Comparison of ENCODE assay signal across 8 cellular contexts in the genomic region with DNA sequence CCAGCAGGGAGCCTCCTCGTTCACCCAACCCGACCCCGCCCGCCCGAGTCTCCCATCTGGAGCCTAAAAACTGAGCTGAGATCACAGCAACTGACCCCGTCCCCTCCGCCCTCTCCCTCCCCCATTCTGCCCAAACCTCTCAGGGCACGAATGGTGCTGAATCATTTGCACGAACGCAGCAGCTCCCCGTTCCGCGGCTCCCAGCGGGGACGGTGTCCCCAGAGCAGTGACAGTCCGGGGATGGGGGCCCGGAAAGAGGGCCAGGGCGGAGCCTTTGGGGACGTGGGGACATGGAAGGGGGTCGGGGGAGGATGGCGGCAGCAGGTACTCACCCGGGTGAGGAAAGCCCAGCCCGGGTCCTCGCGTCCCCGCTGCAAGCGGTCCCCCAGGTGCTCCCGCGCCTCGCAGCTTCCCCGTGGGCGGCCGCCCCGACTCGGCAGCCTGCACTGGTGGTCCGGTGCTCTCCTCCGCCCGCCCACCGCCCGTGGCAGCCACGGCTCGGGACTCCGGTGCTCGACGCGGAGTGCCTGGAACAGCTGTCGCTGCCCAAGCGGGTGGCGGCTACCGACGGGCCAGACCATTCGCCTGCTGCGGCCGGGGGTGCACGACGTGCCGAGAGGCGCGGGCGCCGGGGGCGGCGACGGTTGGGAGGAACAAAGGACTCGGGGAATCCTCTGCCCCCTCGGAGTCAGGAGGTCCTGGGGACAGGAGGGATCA. TPM values are rescaled to one million over a fixed set of nuclear protein-coding genes. Genes with fewer than 3 reads are reported as not detected.
DNase-seq lines count a peak whose midpoint lies in the region; ATAC-seq, FAIRE-seq and TF ChIP-seq lines count a peak whose summit lies in the region.

A gene with protein sequence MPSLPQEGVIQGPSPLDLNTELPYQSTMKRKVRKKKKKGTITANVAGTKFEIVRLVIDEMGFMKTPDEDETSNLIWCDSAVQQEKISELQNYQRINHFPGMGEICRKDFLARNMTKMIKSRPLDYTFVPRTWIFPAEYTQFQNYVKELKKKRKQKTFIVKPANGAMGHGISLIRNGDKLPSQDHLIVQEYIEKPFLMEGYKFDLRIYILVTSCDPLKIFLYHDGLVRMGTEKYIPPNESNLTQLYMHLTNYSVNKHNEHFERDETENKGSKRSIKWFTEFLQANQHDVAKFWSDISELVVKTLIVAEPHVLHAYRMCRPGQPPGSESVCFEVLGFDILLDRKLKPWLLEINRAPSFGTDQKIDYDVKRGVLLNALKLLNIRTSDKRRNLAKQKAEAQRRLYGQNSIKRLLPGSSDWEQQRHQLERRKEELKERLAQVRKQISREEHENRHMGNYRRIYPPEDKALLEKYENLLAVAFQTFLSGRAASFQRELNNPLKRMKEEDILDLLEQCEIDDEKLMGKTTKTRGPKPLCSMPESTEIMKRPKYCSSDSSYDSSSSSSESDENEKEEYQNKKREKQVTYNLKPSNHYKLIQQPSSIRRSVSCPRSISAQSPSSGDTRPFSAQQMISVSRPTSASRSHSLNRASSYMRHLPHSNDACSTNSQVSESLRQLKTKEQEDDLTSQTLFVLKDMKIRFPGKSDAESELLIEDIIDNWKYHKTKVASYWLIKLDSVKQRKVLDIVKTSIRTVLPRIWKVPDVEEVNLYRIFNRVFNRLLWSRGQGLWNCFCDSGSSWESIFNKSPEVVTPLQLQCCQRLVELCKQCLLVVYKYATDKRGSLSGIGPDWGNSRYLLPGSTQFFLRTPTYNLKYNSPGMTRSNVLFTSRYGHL (minus strand): TSS at position 534 of the 717 bp plus-strand sequence. CDS start 46,921 bp downstream, outside the sequence.

- H3K27ac ChIP-seq in neural cell (ENCODE audit: low read length) = peak within 1 kb of the TSS; percentile 88
- H3K27ac ChIP-seq in stomach smooth muscle (ENCODE audit: low read length) = peak within 1 kb of the TSS; percentile 77

- peaks cover 54% of the 10 kb centered on the region for H3K27me3 Mint-ChIP-seq in activated T-helper 17 cell treated with anti-CD3 and anti-CD28 coated beads, Interleukin-2, amount 50 U/mL, for 72 hours

- FAIRE-seq in HTR-8/SVneo (lab: Jason Lieb, UNC) = peak; percentile 81

- DNase-seq in COLO829 (ENCODE audit: low spot score) = peak; percentile 22
- peak; percentile 30 for DNase-seq in HTR-8/SVneo (ENCODE audit: insufficient read length, low spot score)
- peak; percentile 91 for DNase-seq in OCI-M1 (lab: John Stamatoyannopoulos, UW)
- peak; percentile 10 for DNase-seq in fibroblast of villous mesenchyme (ENCODE audit: low read depth)

- H3K36me3 ChIP-seq in neural cell (ENCODE audit: insufficient read depth, low read length) (no peaks in the 10 kb centered on the region), stomach smooth muscle (ENCODE audit: control insufficient read depth in 2 of 2, insufficient read depth in 2 of 2, low read length in 2 of 2) (no peaks in the 10 kb centered on the region)

- H3K9me3 Mint-ChIP-seq in activated T-helper 17 cell treated with anti-CD3 and anti-CD28 coated beads, Interleukin-2, amount 50 U/mL, for 72 hours = no peaks in the 10 kb centered on the region

- H3K27me3 ChIP-seq in neural cell (ENCODE audit: insufficient read depth, low read depth, low read length) (no peaks in the 10 kb centered on the region), stomach smooth muscle (ENCODE audit: control insufficient read depth in 1 of 2, insufficient read depth in 2 of 2, low read length in 2 of 2) (no peaks in the 10 kb centered on the region)

- H2AFZ ChIP-seq in neural cell (ENCODE audit: low read depth, low read length) = peak within 1 kb of the TSS; percentile 86

- peak within 1 kb of the TSS; percentile 67 for H3K27ac Mint-ChIP-seq in activated T-helper 17 cell treated with anti-CD3 and anti-CD28 coated beads, Interleukin-2, amount 50 U/mL, for 72 hours

- peaks cover 52% of the 10 kb centered on the region for H3K79me2 ChIP-seq in neural cell (replicated peaks; ENCODE audit: insufficient read depth, low read length)

- TF ChIP-seq CTCF in fibroblast of villous mesenchyme (IDR thresholded peaks at IDR 0.05; ENCODE audit: insufficient read depth, low read depth, low read length) (no peak), neural cell (IDR thresholded peaks at IDR 0.05; ENCODE audit: poor library complexity, severe bottlenecking) (peak; percentile 43)

- peak within 1 kb of the TSS; percentile 85 for H3K4me3 Mint-ChIP-seq in activated T-helper 17 cell treated with anti-CD3 and anti-CD28 coated beads, Interleukin-2, amount 50 U/mL, for 72 hours

- H3K9me3 ChIP-seq in neural cell (ENCODE audit: low read length) (no peaks in the 10 kb centered on the region), stomach smooth muscle (ENCODE audit: control insufficient read depth in 2 of 2, low read length in 2 of 2) (no peaks in the 10 kb centered on the region)

- H3K4me1 Mint-ChIP-seq in activated T-helper 17 cell treated with anti-CD3 and anti-CD28 coated beads, Interleukin-2, amount 50 U/mL, for 72 hours = peaks cover 4% of the 10 kb centered on the region

- H3K4me3 ChIP-seq in fibroblast of villous mesenchyme (ENCODE audit: low read depth, low read length) (peak within 1 kb of the TSS; percentile 74), neural cell (ENCODE audit: low read length) (peak within 1 kb of the TSS; percentile 88), stomach smooth muscle (ENCODE audit: low read length in 2 of 2) (peak within 1 kb of the TSS; percentile 82 to 91)

- peak within 1 kb of the TSS; percentile 69 for H3K4me2 ChIP-seq in neural cell (ENCODE audit: low read length)

- no peaks in the 10 kb centered on the region for H3F3A ChIP-seq in neural cell (ENCODE audit: insufficient read depth, low read length, poor library complexity, severe bottlenecking)

- no peaks in the 10 kb centered on the region for H3K36me3 Mint-ChIP-seq in activated T-helper 17 cell treated with anti-CD3 and anti-CD28 coated beads, Interleukin-2, amount 50 U/mL, for 72 hours (ENCODE audit: low read depth)

- peak within 1 kb of the TSS; percentile 89 for H3K9ac ChIP-seq in neural cell (ENCODE audit: low read length)
- peak within 1 kb of the TSS; percentile 87 to 93 for H3K9ac ChIP-seq in stomach smooth muscle (ENCODE audit: low read length in 2 of 2)

- peaks cover 3% of the 10 kb centered on the region for H3K4me1 ChIP-seq in stomach smooth muscle (ENCODE audit: control insufficient read depth, insufficient read depth, low read length)

- peak; percentile 75 for TF ChIP-seq EP300 in neural cell (conservative IDR thresholded peaks at IDR 0.05; ENCODE audit: poor library complexity, severe bottlenecking)

- H4K20me1 ChIP-seq in neural cell (ENCODE audit: insufficient read depth) = no peaks in the 10 kb centered on the region

- no peaks in the 10 kb centered on the region for H3K9me2 ChIP-seq in neural cell (ENCODE audit: insufficient read depth, low read length)

- no peak for TF ChIP-seq RAD21 in neural cell (conservative IDR thresholded peaks at IDR 0.05)

- ATAC-seq in GM21390 (IDR thresholded peaks at IDR 0.05; ENCODE audit: unreplicated experiment) = peak; percentile 87
- ATAC-seq in activated T-helper 17 cell treated with anti-CD3 and anti-CD28 coated beads, Interleukin-2, amount 50 U/mL, for 72 hours (replicated peaks) = peak; percentile 89

TF ChIP-seq in neural cell, 6 proteins besides CTCF, POLR2A, EP300 and RAD21:
- TF ChIP-seq EZH2 (IDR thresholded peaks at IDR 0.05; ENCODE audit: borderline replicate concordance, insufficient read depth, low read length, poor library complexity, severe bottlenecking) (no peak), TAF1 (IDR thresholded peaks at IDR 0.05; ENCODE audit: low read depth) (peak; percentile 89), POLR2AphosphoS5 (IDR thresholded peaks at IDR 0.05) (peak; percentile 63), MXI1 (conservative IDR thresholded peaks at IDR 0.05; ENCODE audit: poor library complexity, severe bottlenecking) (peak; percentile 74), SMC3 (conservative IDR thresholded peaks at IDR 0.05; ENCODE audit: poor library complexity) (peak; percentile 32)
- TF ChIP-seq, protein P1, sequence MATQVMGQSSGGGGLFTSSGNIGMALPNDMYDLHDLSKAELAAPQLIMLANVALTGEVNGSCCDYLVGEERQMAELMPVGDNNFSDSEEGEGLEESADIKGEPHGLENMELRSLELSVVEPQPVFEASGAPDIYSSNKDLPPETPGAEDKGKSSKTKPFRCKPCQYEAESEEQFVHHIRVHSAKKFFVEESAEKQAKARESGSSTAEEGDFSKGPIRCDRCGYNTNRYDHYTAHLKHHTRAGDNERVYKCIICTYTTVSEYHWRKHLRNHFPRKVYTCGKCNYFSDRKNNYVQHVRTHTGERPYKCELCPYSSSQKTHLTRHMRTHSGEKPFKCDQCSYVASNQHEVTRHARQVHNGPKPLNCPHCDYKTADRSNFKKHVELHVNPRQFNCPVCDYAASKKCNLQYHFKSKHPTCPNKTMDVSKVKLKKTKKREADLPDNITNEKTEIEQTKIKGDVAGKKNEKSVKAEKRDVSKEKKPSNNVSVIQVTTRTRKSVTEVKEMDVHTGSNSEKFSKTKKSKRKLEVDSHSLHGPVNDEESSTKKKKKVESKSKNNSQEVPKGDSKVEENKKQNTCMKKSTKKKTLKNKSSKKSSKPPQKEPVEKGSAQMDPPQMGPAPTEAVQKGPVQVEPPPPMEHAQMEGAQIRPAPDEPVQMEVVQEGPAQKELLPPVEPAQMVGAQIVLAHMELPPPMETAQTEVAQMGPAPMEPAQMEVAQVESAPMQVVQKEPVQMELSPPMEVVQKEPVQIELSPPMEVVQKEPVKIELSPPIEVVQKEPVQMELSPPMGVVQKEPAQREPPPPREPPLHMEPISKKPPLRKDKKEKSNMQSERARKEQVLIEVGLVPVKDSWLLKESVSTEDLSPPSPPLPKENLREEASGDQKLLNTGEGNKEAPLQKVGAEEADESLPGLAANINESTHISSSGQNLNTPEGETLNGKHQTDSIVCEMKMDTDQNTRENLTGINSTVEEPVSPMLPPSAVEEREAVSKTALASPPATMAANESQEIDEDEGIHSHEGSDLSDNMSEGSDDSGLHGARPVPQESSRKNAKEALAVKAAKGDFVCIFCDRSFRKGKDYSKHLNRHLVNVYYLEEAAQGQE (IDR thresholded peaks at IDR 0.05; ENCODE audit: borderline replicate concordance) = peak; percentile 68

RNA-seq across cellular contexts. Expression of the gene that starts here (rescaled TPM):
- 1 to 10 TPM; 2.7 to 6.3 TPM for total RNA-seq in activated T-helper 17 cell treated with anti-CD3 and anti-CD28 coated beads, Interleukin-2, amount 50 U/mL, for 72 hours
- 7.7 and 9.1 TPM in 2 replicates for total RNA-seq in fibroblast of villous mesenchyme
- 84.6 and 88.1 TPM in 2 replicates for polyA plus RNA-seq in neural cell
- polyA minus RNA-seq in neural cell = 135 and 157 TPM in 2 replicates

Comparison
In these comparisons a context has a peak if more than half of its experiments do, and no peak if none do; other contexts are left out.
1. Peak in every context shown above with its lines: DNase-seq, ATAC-seq, H3K4me3 ChIP-seq and H3K27ac ChIP-seq.
2. DNase-seq: peak in every context shown above with its lines; median percentile 91 in OCI-M1; 30 in HTR-8/SVneo; 22 in COLO829; 10 in fibroblast of villous mesenchyme.